ENCODE assay signal across 8 cellular contexts in the genomic region with DNA sequence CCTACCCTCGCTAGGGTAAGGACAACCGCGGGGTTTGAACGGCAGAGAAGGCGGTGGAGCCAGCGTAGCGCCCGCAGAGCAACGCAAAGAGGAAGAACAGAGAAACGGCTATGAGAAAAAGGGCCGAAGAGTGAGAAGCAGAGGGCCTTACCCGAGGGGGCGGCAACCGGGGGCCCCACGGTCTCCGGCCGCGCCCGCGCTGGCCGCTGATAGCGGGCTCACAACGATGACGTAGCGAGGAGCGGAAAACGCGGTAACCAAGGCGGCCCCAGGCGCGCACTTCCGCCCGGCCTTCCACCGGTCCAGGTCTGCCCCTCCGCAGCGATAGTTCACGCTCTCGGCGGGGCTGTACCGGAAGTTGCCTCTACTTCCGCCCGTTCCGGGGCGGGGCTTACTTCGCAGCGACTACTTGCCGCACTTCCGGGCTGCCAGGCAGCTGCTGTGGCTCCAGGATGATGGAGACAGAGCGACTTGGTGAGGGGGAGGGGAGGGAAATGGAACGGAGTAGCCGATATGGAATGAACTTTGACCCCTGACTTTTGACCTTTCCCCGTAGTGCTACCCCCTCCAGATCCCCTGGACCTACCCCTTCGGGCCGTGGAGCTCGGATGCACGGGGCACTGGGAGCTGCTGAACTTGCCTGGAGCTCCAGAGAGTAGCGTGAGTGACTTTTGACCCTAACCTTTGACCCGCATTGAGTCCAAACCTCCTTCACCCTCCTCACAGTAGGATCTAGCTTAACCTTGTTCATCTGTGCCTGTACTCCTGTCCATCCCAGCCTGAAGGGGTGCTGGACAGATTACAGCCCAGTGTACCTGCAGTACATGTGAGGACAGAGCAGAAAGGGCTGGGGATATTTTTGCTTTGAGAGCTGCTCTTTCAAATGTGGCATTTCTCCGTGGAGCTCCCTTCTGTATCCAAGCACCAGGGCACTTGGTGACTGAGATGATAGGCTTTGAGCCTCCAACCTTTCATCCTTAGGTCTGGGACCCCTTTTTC. TPM values are rescaled to one million over a fixed set of nuclear protein-coding genes. Genes with fewer than 3 reads are reported as not detected.
DNase-seq lines count a peak whose midpoint lies in the region; ATAC-seq and TF ChIP-seq lines count a peak whose summit lies in the region.

A gene with protein sequence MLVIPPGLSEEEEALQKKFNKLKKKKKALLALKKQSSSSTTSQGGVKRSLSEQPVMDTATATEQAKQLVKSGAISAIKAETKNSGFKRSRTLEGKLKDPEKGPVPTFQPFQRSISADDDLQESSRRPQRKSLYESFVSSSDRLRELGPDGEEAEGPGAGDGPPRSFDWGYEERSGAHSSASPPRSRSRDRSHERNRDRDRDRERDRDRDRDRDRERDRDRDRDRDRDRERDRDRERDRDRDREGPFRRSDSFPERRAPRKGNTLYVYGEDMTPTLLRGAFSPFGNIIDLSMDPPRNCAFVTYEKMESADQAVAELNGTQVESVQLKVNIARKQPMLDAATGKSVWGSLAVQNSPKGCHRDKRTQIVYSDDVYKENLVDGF (minus strand): TSS at position 231 of the 999 bp plus-strand sequence. CDS start 525 bp downstream, outside the sequence.
A gene (plus strand): TSS at position 435 of the 999 bp plus-strand sequence. CDS start 18 bp downstream, at position 453.

- H3K36me3 Mint-ChIP-seq in activated CD4-positive, alpha-beta memory T cell treated with anti-CD3 and anti-CD28 coated beads for 36 hours: peaks cover 46% of the 10 kb centered on the region

- peak; percentile 99 for DNase-seq in CD1c-positive myeloid dendritic cell (ENCODE audit: extremely low spot score)
- DNase-seq in NCI-H82 treated with DMSO at 0.1 percent for 48 hours (lab: John Stamatoyannopoulos, UW; ENCODE audit: unreplicated experiment): peak; percentile 93
- peak; percentile 99 for DNase-seq in activated CD4-positive, alpha-beta memory T cell treated with anti-CD3 and anti-CD28 coated beads for 36 hours
- peak; percentile 98 to 100 (median 99) for DNase-seq in dorsolateral prefrontal cortex
- peak; percentile 98 to 99 (median 99) for DNase-seq in right lobe of liver
- peak; percentile 97 to 98 for DNase-seq in stimulated activated CD4-positive, alpha-beta T cell treated with anti-CD3 and anti-CD28 coated beads, Interleukin-4, amount 100 ng/mL, for 4 hours

- intact Hi-C loops in activated CD4-positive, alpha-beta memory T cell treated with anti-CD3 and anti-CD28 coated beads for 36 hours (cut with micrococcal nuclease): loop anchor here (1.0 to 5.0 kb wide), 6 partner anchors 13 to 294 kb away; a partner anchor contains a TSS
- intact Hi-C loops in dorsolateral prefrontal cortex (cut with DNase I) (loop anchor here (1.0 to 10.0 kb wide), 3 partner anchors 13 to 257 kb away; a partner anchor contains a TSS), right lobe of liver (cut with DNase I) (loop anchor here in 1 of 2 donors (10.0 kb wide), 1 partner anchor 54 kb away; a partner anchor contains a TSS)

- H3K27me3 ChIP-seq in dorsolateral prefrontal cortex: no peaks in the 10 kb centered on the region
- H3K27me3 ChIP-seq in right lobe of liver: no peaks in the 10 kb centered on the region

- H3K9me3 ChIP-seq in right lobe of liver: no peaks in the 10 kb centered on the region

- peak within 1 kb of the TSS; percentile 98 for H3K27ac Mint-ChIP-seq in activated CD4-positive, alpha-beta memory T cell treated with anti-CD3 and anti-CD28 coated beads for 36 hours

- TF ChIP-seq POLR2A in right lobe of liver (IDR thresholded peaks at IDR 0.05): peak; percentile 69

- WGBS in right lobe of liver (ENCODE audit: insufficient coverage, low coverage, low lambda C conversion rate, missing lambda C conversion rate): 0% methylated on average over 5 of the region's 59 CpGs

- no peaks in the 10 kb centered on the region for H3K9me3 Mint-ChIP-seq in activated CD4-positive, alpha-beta memory T cell treated with anti-CD3 and anti-CD28 coated beads for 36 hours

- peaks cover 0 to 19% (median 7%) of the 10 kb centered on the region in 4 donors for H3K4me1 ChIP-seq in right lobe of liver

- H3K36me3 ChIP-seq in right lobe of liver: peaks cover 0 to 62% (median 27%) of the 10 kb centered on the region in 4 donors

- peak; percentile 93 for ATAC-seq in GM19438 (IDR thresholded peaks at IDR 0.05; ENCODE audit: low read depth, unreplicated experiment)
- peak; percentile 73 for ATAC-seq in HG03575 (IDR thresholded peaks at IDR 0.05; ENCODE audit: extremely low read depth, insufficient number of reproducible peaks, low FRiP score, unreplicated experiment)
- ATAC-seq in right lobe of liver: peak; percentile 96 to 98 (median 98)

- no peaks in the 10 kb centered on the region for H3K27me3 Mint-ChIP-seq in activated CD4-positive, alpha-beta memory T cell treated with anti-CD3 and anti-CD28 coated beads for 36 hours

- POLR2A ChIA-PET in activated CD4-positive, alpha-beta memory T cell treated with anti-CD3 and anti-CD28 coated beads for 36 hours (lab: Charles Lee): interaction anchor here (0.6 to 3.2 kb wide), 6 partner anchors 9 to 62 kb away, joined by 3 to 39 read pairs (median 4); a partner anchor contains a TSS

- H3K4me1 Mint-ChIP-seq in activated CD4-positive, alpha-beta memory T cell treated with anti-CD3 and anti-CD28 coated beads for 36 hours (ENCODE audit: low read depth): peaks cover 43% of the 10 kb centered on the region

- H3K4me3 ChIP-seq in dorsolateral prefrontal cortex (peak within 1 kb of the TSS; percentile 61 to 100 (median 94)), right lobe of liver (peak within 1 kb of the TSS; percentile 86 to 91 (median 87))

- CTCF ChIA-PET in activated CD4-positive, alpha-beta memory T cell treated with anti-CD3 and anti-CD28 coated beads for 36 hours (lab: Charles Lee): interaction anchor here (1.1 to 1.3 kb wide), 5 partner anchors 10 to 278 kb away, joined by 3 to 4 read pairs (median 3); a partner anchor contains a TSS

- TF ChIP-seq CTCF in dorsolateral prefrontal cortex (IDR thresholded peaks at IDR 0.05 in 54 of 56, conservative IDR thresholded peaks at IDR 0.05 in 2 of 56; ENCODE audit: low read depth in 1 of 56, partially characterized antibody in 56 of 56): peak in 26 of 56 donors; percentile 4 to 53 (median 26)
- no peak for TF ChIP-seq CTCF in right lobe of liver (IDR thresholded peaks at IDR 0.05)

- H3K27ac ChIP-seq in dorsolateral prefrontal cortex (peak within 1 kb of the TSS in 58 of 59 donors; percentile 10 to 93 (median 81)), right lobe of liver (peak within 1 kb of the TSS; percentile 59 to 81 (median 65))

- H3K4me3 Mint-ChIP-seq in activated CD4-positive, alpha-beta memory T cell treated with anti-CD3 and anti-CD28 coated beads for 36 hours: peak within 1 kb of the TSS; percentile 99

RNA-seq across cellular contexts. Expression of the first gene that starts in this region (rescaled TPM):
- 10 to 100 TPM; 87.1 to 89.0 TPM for total RNA-seq in activated CD4-positive, alpha-beta memory T cell treated with anti-CD3 and anti-CD28 coated beads for 36 hours
- 10 to 100 TPM; 28.5 to 67.8 (median 43.3) TPM for total RNA-seq in dorsolateral prefrontal cortex
- 10 to 100 TPM in 5 of 6 experiments, 1 to 10 TPM in 1; 9.3 to 33.8 (median 18.3) TPM for total RNA-seq in right lobe of liver

RNA-seq across cellular contexts. Expression of the second gene that starts in this region (rescaled TPM):
- total RNA-seq in activated CD4-positive, alpha-beta memory T cell treated with anti-CD3 and anti-CD28 coated beads for 36 hours: 100 to 1,000 TPM in 1 of 2 experiments, 10 to 100 TPM in 1; 95.7 to 101 TPM
- total RNA-seq in dorsolateral prefrontal cortex: 100 to 1,000 TPM in 4 of 120 experiments, 10 to 100 TPM in 116; 48.6 to 115 (median 68.4) TPM
- total RNA-seq in right lobe of liver: 10 to 100 TPM; 26.3 to 73.1 (median 47.1) TPM

Comparison
In these comparisons a context has a peak if more than half of its experiments do, and no peak if none do; other contexts are left out.
1. Peak in every context shown above with its lines: DNase-seq, ATAC-seq, H3K4me3 ChIP-seq and H3K27ac ChIP-seq.